In genomic region chr1:92485374-92486250, GRCh38 we compare ENCODE assay signal across 8 cellular contexts. TPM values are rescaled to one million over a fixed set of nuclear protein-coding genes. Genes with fewer than 3 reads are reported as not detected.
A peak's percentile ranks its signal among the peaks of the same experiment; 100 is the strongest.
DNase-seq lines count a peak whose midpoint lies in the region; ATAC-seq and TF ChIP-seq lines count a peak whose summit lies in the region.

No MANE protein-coding gene starts in this region.

- 0 to 2% methylated on average over 75 to 82 of the region's 82 CpGs for WGBS in lung, 2 donors

- peak overlapping the region; percentile 37 to 55 for H3K4me3 ChIP-seq in cardiac fibroblast (replicated peaks in 1 of 2; ENCODE audit: low read depth in 2 of 2, low read length in 2 of 2)
- H3K4me3 ChIP-seq in lung, result peak overlapping the region; percentile 41

- TF ChIP-seq CTCF in GM13977 (IDR thresholded peaks at IDR 0.05; ENCODE audit: extremely low read depth, insufficient read depth, missing control alignments) (peak; percentile 66), VCaP (conservative IDR thresholded peaks at IDR 0.05) (peak; percentile 73), cardiac fibroblast (IDR thresholded peaks at IDR 0.05; ENCODE audit: low read depth, low read length) (no peak), lung (IDR thresholded peaks at IDR 0.05; ENCODE audit: control extremely low read depth, extremely low read depth) (peak; percentile 1)

- H3K9me3 ChIP-seq in lung (ENCODE audit: control insufficient read depth in 2 of 2, insufficient read depth in 1 of 2, low read length in 1 of 2), result peaks cover 0 to 10% of the 10 kb centered on the region in 2 donors

- peaks cover 3 to 36% of the 10 kb centered on the region in 2 donors for H3K4me1 ChIP-seq in lung (ENCODE audit: control insufficient read depth in 2 of 2, insufficient read depth in 2 of 2, low read length in 2 of 2)

- H3K36me3 ChIP-seq in lung (ENCODE audit: control insufficient read depth in 2 of 2, insufficient read depth in 2 of 2, low read length in 2 of 2), result no peaks in the 10 kb centered on the region

- H3K27ac ChIP-seq in VCaP (peak overlapping the region; percentile 52; the same call in 1 of the 2 replicates), lung (ENCODE audit: low read depth in 1 of 2, low read length in 1 of 2) (peak overlapping the region in 1 of 2 donors; percentile 33)

- DNase-seq in GM13977 (ENCODE audit: low spot score) (peak; percentile 79), NCI-H1092 treated with DMSO at 0.1 percent for 48 hours (lab: John Stamatoyannopoulos, UW) (peak; percentile 17), cardiac fibroblast (ENCODE audit: low read depth in 2 of 2) (peak in 1 of 2 donors; percentile 34), lung (ENCODE audit: low spot score) (peak; percentile 41), NCI-H446 treated with DMSO at 0.1 percent for 48 hours (lab: John Stamatoyannopoulos, UW) (no peak)
- DNase-seq in stimulated activated CD8-positive, alpha-beta memory T cell treated with anti-CD3 and anti-CD28 coated beads, Interleukin-2, amount 100 ng/mL, for 1 hour (ENCODE audit: low read depth in 2 of 2), result peak; percentile 68 to 69

- peak; percentile 45 for ATAC-seq in HG02588 (IDR thresholded peaks at IDR 0.05; ENCODE audit: unreplicated experiment)
- no peak for ATAC-seq in lung (ENCODE audit: insufficient read depth, low FRiP score)

- peaks cover 2% of the 10 kb centered on the region for H3K27me3 ChIP-seq in lung (ENCODE audit: control insufficient read depth, insufficient read depth)

- in situ Hi-C loops in GM13977 (cut with MboI; ENCODE audit: low pct_unique_long_range_greater_than_20kb, low sequenced_read_pairs, unreplicated experiment), result loop anchor here (10.0 kb wide), 1 partner anchor 109 kb away; no protein-coding TSS in a partner anchor

RNA-seq across cellular contexts. Expression of gene GFI1, which starts 1.1 kb away (rescaled TPM):
- 1 to 10 TPM; 2.2 to 2.5 TPM for total RNA-seq in lung
- polyA plus RNA-seq in lung, result 1 to 10 TPM in 1 of 2 donors, under 1 TPM in 1; 0.59 to 1.6 TPM
